ENCODE assay signal across 9 cellular contexts in the genomic region with DNA sequence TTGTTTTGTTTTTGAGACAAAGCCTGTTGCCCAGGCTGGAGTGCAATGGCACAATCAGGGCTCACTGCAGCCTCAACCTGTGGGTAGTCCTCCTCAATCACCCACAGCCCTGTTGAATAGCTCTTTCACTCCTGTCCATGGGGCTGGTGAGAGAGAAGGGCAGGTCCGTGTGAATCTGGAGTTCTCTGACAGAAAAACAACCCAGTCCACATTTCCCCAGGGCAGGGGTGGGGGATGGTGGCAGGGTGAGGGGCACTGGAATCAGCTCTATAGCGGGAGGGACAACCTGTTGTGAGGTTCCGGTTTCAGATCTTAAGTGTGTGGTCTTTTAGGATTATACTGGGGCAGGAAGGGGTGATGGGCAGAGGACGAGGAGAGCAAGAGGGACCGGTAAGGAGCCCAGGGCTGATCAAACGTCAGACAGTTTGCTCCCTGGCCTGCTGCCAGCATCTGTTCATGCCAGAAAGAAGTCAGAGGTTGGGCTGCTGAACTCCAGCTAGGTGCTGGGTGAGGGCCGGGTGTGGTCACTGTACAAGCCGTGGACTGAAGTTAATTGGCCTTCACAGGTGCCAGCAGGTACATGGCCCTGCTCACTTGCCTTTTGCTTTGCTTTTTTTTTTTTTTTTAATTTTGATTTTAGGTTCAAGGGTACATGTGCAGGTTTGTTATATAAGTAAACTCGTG. TPM values are rescaled to one million over a fixed set of nuclear protein-coding genes. Genes with fewer than 3 reads are reported as not detected.
DNase-seq lines count a peak whose midpoint lies in the region; ATAC-seq, FAIRE-seq and TF ChIP-seq lines count a peak whose summit lies in the region.
"Had no signal": no experiment of that assay in that cellular context is flagged by ENCODE, and none has a peak within 500 bp of the region (broad histone marks: within the 10 kb centered on the region; RNA-seq: fewer than 3 reads in every experiment).

No MANE protein-coding gene starts in this region.

- H3K9me3 ChIP-seq in H1 (ENCODE audit: insufficient read depth in 2 of 2, low read depth in 1 of 2, low read length in 1 of 2): no peaks in the 10 kb centered on the region
- no peaks in the 10 kb centered on the region for H3K9me3 ChIP-seq in small intestine (ENCODE audit: control insufficient read depth, low read depth)
- no peaks in the 10 kb centered on the region for H3K9me3 ChIP-seq in Karpas-422 (ENCODE audit: low read length)

- H3K27me3 Mint-ChIP-seq in natural killer cell treated with Interleukin-12 subunit alpha and Interleukin-12 subunit beta and Interleukin-15 and Interleukin-18, amount 100 ng/mL, for 72 hours: peaks cover 0 to 2% of the 10 kb centered on the region in 2 donors

- TF ChIP-seq EP300 in H1 (IDR thresholded peaks at IDR 0.05; ENCODE audit: borderline replicate concordance in 1 of 2, low read depth in 2 of 2, low read length in 2 of 2): no peak

- no peak overlapping the region for H2BK15ac ChIP-seq in H1 (ENCODE audit: low read length)

- POLR2A ChIA-PET in H1 (lab: Charles Lee; ENCODE audit: partially characterized antibody): no interaction called here

- H2BK5ac ChIP-seq in H1 (ENCODE audit: low read depth, low read length): no peak overlapping the region; the same call in 1 of the 2 replicates

- no peak overlapping the region for H4K5ac ChIP-seq in H1 (ENCODE audit: insufficient read length, low read depth, low read length)

- no peak overlapping the region for H4K91ac ChIP-seq in H1 (replicated peaks; ENCODE audit: insufficient read length, low read length)

- H2BK12ac ChIP-seq in H1 (ENCODE audit: low read depth, low read length): no peak overlapping the region

- H3K4me3 Mint-ChIP-seq in natural killer cell treated with Interleukin-12 subunit alpha and Interleukin-12 subunit beta and Interleukin-15 and Interleukin-18, amount 100 ng/mL, for 72 hours: no peak overlapping the region
- H3K4me3 Mint-ChIP-seq: activated CD4-positive, alpha-beta memory T cell treated with anti-CD3 and anti-CD28 coated beads for 36 hours had no signal

- no peak overlapping the region for H2AK5ac ChIP-seq in H1 (ENCODE audit: low read depth, low read length)

- no peak overlapping the region for H3K14ac ChIP-seq in H1 (ENCODE audit: insufficient read length)

- no peak overlapping the region for H2BK120ac ChIP-seq in H1 (replicated peaks; ENCODE audit: low read depth, low read length)

- no peaks in the 10 kb centered on the region for H3K9me3 Mint-ChIP-seq in natural killer cell treated with Interleukin-12 subunit alpha and Interleukin-12 subunit beta and Interleukin-15 and Interleukin-18, amount 100 ng/mL, for 72 hours
- H3K9me3 Mint-ChIP-seq: activated CD4-positive, alpha-beta memory T cell treated with anti-CD3 and anti-CD28 coated beads for 36 hours had no signal

- no peak overlapping the region for H2BK20ac ChIP-seq in H1 (ENCODE audit: low read length)

- H3K27ac ChIP-seq in H1 (ENCODE audit: low read depth, low read length) (no peak overlapping the region), small intestine (ENCODE audit: low read depth in 1 of 2, low read length in 1 of 2) (peak overlapping the region; percentile 56 to 82), Karpas-422 (ENCODE audit: low read length) (no peak overlapping the region)

- no peaks in the 10 kb centered on the region for H4K20me1 ChIP-seq in H1 (replicated peaks in 1 of 2; ENCODE audit: control insufficient read depth in 1 of 2, insufficient read depth in 2 of 2, low read length in 2 of 2)
- H4K20me1 ChIP-seq in Karpas-422 (ENCODE audit: insufficient read depth, low read depth, low read length): no peaks in the 10 kb centered on the region

- H3K36me3 ChIP-seq in H1 (ENCODE audit: control insufficient read depth in 2 of 4, insufficient read depth in 4 of 4, low read length in 3 of 4): no peaks in the 10 kb centered on the region
- H3K36me3 ChIP-seq in small intestine (ENCODE audit: control insufficient read depth in 2 of 2, insufficient read depth in 2 of 2, low read length in 2 of 2): no peaks in the 10 kb centered on the region
- H3K36me3 ChIP-seq in Karpas-422 (ENCODE audit: insufficient read depth, low read length): no peaks in the 10 kb centered on the region

- H3K79me2 ChIP-seq in H1 (ENCODE audit: control insufficient read depth in 1 of 2, insufficient read depth in 2 of 2, low read length in 2 of 2) (no peaks in the 10 kb centered on the region), Karpas-422 (ENCODE audit: low read length) (no peaks in the 10 kb centered on the region)

- H3K4me1 Mint-ChIP-seq in natural killer cell treated with Interleukin-12 subunit alpha and Interleukin-12 subunit beta and Interleukin-15 and Interleukin-18, amount 100 ng/mL, for 72 hours (ENCODE audit: low read depth in 2 of 2): no peaks in the 10 kb centered on the region

- peak; percentile 5 for DNase-seq in NCI-H1436 (lab: John Stamatoyannopoulos, UW)
- no peak for DNase-seq in NCI-H1436 treated with DMSO at 0.1 percent for 48 hours (lab: John Stamatoyannopoulos, UW)
- DNase-seq in NCI-H69 (lab: John Stamatoyannopoulos, UW): peak; percentile 96
- no peak for DNase-seq in H1 (ENCODE audit: low read depth in 1 of 2, low spot score in 2 of 2)
- peak; percentile 99 for DNase-seq in small intestine
- DNase-seq in Karpas-422: no peak
- DNase-seq in natural killer cell treated with Interleukin-12 subunit alpha and Interleukin-12 subunit beta and Interleukin-15 and Interleukin-18, amount 100 ng/mL, for 72 hours (ENCODE audit: low spot score): no peak
- DNase-seq: activated CD4-positive, alpha-beta memory T cell treated with anti-CD3 and anti-CD28 coated beads for 36 hours had no signal

- CTCF ChIA-PET in H1 (lab: Charles Lee; ENCODE audit: partially characterized antibody): interaction anchor here (0.6 to 18.4 kb wide), 4 partner anchors 28 to 132 kb away, joined by 3 to 322 read pairs (median 10); a partner anchor contains a TSS

- no peaks in the 10 kb centered on the region for H3K23me2 ChIP-seq in H1 (ENCODE audit: low read depth, low read length)

- no peak for TF ChIP-seq RAD21 in H1 (IDR thresholded peaks at IDR 0.05 in 1 of 2, conservative IDR thresholded peaks at IDR 0.05 in 1 of 2; ENCODE audit: low read depth in 2 of 2, low read length in 2 of 2)

- no peak overlapping the region for H3K27ac Mint-ChIP-seq in natural killer cell treated with Interleukin-12 subunit alpha and Interleukin-12 subunit beta and Interleukin-15 and Interleukin-18, amount 100 ng/mL, for 72 hours
- H3K27ac Mint-ChIP-seq: activated CD4-positive, alpha-beta memory T cell treated with anti-CD3 and anti-CD28 coated beads for 36 hours had no signal

- no peak overlapping the region for H3K56ac ChIP-seq in H1 (replicated peaks; ENCODE audit: insufficient read length, low read depth, low read length)

- H3K18ac ChIP-seq in H1 (ENCODE audit: extremely low read depth, low read length): peak overlapping the region; percentile 24; the same call in 1 of the 2 replicates

- H3K4me1 ChIP-seq in H1 (replicated peaks in 1 of 4; ENCODE audit: control insufficient read depth in 3 of 4, insufficient read depth in 4 of 4, low read length in 3 of 4): no peaks in the 10 kb centered on the region
- no peaks in the 10 kb centered on the region for H3K4me1 ChIP-seq in small intestine (ENCODE audit: control insufficient read depth in 2 of 2, insufficient read depth in 1 of 2, low read depth in 1 of 2, low read length in 1 of 2)
- no peaks in the 10 kb centered on the region for H3K4me1 ChIP-seq in Karpas-422 (ENCODE audit: low read length)

- H3K23ac ChIP-seq in H1 (ENCODE audit: insufficient read length): no peak overlapping the region

- FAIRE-seq in H1 (lab: Jason Lieb, UNC) (no peak), small intestine (lab: Jason Lieb, UNC) (no peak)

- H3K27me3 ChIP-seq in H1 (replicated peaks in 1 of 4; ENCODE audit: control insufficient read depth in 3 of 4, extremely low read depth in 1 of 4, insufficient read depth in 3 of 4, low read length in 3 of 4) (no peaks in the 10 kb centered on the region), small intestine (ENCODE audit: control insufficient read depth in 2 of 2, insufficient read depth in 2 of 2, low read length in 2 of 2) (no peaks in the 10 kb centered on the region), Karpas-422 (ENCODE audit: low read length) (no peaks in the 10 kb centered on the region)

- no peaks in the 10 kb centered on the region for H3K36me3 Mint-ChIP-seq in natural killer cell treated with Interleukin-12 subunit alpha and Interleukin-12 subunit beta and Interleukin-15 and Interleukin-18, amount 100 ng/mL, for 72 hours
- H3K36me3 Mint-ChIP-seq: activated CD4-positive, alpha-beta memory T cell treated with anti-CD3 and anti-CD28 coated beads for 36 hours had no signal

- H3K79me1 ChIP-seq in H1 (ENCODE audit: low read depth, low read length): no peaks in the 10 kb centered on the region

- TF ChIP-seq CTCF in H1 (IDR thresholded peaks at IDR 0.05; ENCODE audit: control extremely low read depth in 1 of 3, insufficient read depth in 1 of 3, low read depth in 1 of 3, low read length in 3 of 3): no peak

- no peak overlapping the region for H3K4me3 ChIP-seq in H1 (ENCODE audit: extremely low read depth in 1 of 4, insufficient read depth in 2 of 4, low read depth in 3 of 4, low read length in 4 of 4)
- no peak overlapping the region for H3K4me3 ChIP-seq in small intestine (ENCODE audit: low read depth in 1 of 2, low read length in 2 of 2)
- no peak overlapping the region for H3K4me3 ChIP-seq in Karpas-422 (ENCODE audit: low read length)

- H2AFZ ChIP-seq in H1 (ENCODE audit: low read length) (0 out of 2 replicates have a peak overlapping the region, but pooled peaks have one; percentile 49), Karpas-422 (ENCODE audit: low read length) (no peak overlapping the region)

- H3K9ac ChIP-seq in H1 (replicated peaks in 1 of 4; ENCODE audit: extremely low read depth in 1 of 4, low read depth in 3 of 4, low read length in 3 of 4): no peak overlapping the region
- H3K9ac ChIP-seq in Karpas-422 (ENCODE audit: low read length): no peak overlapping the region

- no peak for TF ChIP-seq POLR2A in H1 (IDR thresholded peaks at IDR 0.05; ENCODE audit: control extremely low read depth in 1 of 2, low read depth in 2 of 2, low read length in 2 of 2)

- no peaks in the 10 kb centered on the region for H3K9me2 ChIP-seq in Karpas-422 (replicated peaks; ENCODE audit: insufficient read depth, low read length)

- no peak overlapping the region for H3K4ac ChIP-seq in H1 (replicated peaks; ENCODE audit: insufficient read length, low read depth, low read length)

- H3K4me2 ChIP-seq in H1 (ENCODE audit: insufficient read depth in 1 of 2, low read depth in 2 of 2, low read length in 2 of 2) (no peak overlapping the region), Karpas-422 (ENCODE audit: low read depth, low read length, poor library complexity, severe bottlenecking) (no peak overlapping the region)

- H4K8ac ChIP-seq in H1 (ENCODE audit: extremely low read depth, insufficient read depth, low read length): peak overlapping the region; percentile 20; the same call in 1 of the 2 replicates

- no peak for ATAC-seq in natural killer cell treated with Interleukin-12 subunit alpha and Interleukin-12 subunit beta and Interleukin-15 and Interleukin-18, amount 100 ng/mL, for 72 hours
- no peak for ATAC-seq in GM18517 (IDR thresholded peaks at IDR 0.05; ENCODE audit: unreplicated experiment)

- 64% methylated on average over 9 of the region's 9 CpGs; no CpG with 5 or more reads in 1 of the 2 experiments for whole genome bisulfite sequencing in H1 (ENCODE audit: extremely low coverage in 1 of 2, insufficient coverage in 1 of 2, insufficient read length in 1 of 2, insufficient replicate concordance in 2 of 2, low coverage in 1 of 2, low lambda C conversion rate in 2 of 2, missing lambda C conversion rate in 1 of 2), 2 experiments
- WGBS in small intestine, 3 donors: 12 to 31% (median 18%) methylated on average over 9 of the region's 9 CpGs

RNA-seq across cellular contexts. Expression of a gene that starts 33.2 kb away (rescaled TPM):
- 94.6 and 99.6 TPM in 2 replicates for total RNA-seq in H1 (2021; fragmentation: NEBNext Ultra II Directional; extraction: Animal tissue kit (Norgen Biotek cat#: 25700))
- polyA plus RNA-seq in H1 (2011; rRNA removed): 35.1 and 46.2 TPM in 2 replicates
- polyA plus RNA-seq in H1 (2011; cell fraction: cytosol; rRNA removed): 55.2 TPM
- 47.1 TPM for polyA plus RNA-seq in H1 (2011; cell fraction: nucleus; rRNA removed)
- 79.4 to 96.7 TPM (median 81.8 TPM) in 4 replicates for polyA plus RNA-seq in H1 (2012, experiment 1 of 2)
- polyA plus RNA-seq in H1 (2012, experiment 2 of 2): 21.0 TPM
- 70.8 TPM for polyA plus RNA-seq in H1 (2013, experiment 1 of 2)
- 72.2 TPM for polyA plus RNA-seq in H1 (2013, experiment 2 of 2)
- 81.2 and 83.4 TPM in 2 replicates for polyA minus RNA-seq in H1 (2011; rRNA and poly(A)+ RNA removed)
- polyA minus RNA-seq in H1 (2011; cell fraction: cytosol; rRNA and poly(A)+ RNA removed): 63.6 TPM
- 47.2 TPM for polyA minus RNA-seq in H1 (2011; cell fraction: nucleus; rRNA and poly(A)+ RNA removed)
- polyA plus RNA-seq in small intestine: 10 to 100 TPM; 57.7 to 77.2 (median 63.0) TPM
- 68.8 and 89.3 TPM in 2 replicates for total RNA-seq in Karpas-422 (2014; rRNA removed; shearing (Covaris generic); ENCODE audit: low replicate concordance)
- total RNA-seq in natural killer cell treated with Interleukin-12 subunit alpha and Interleukin-12 subunit beta and Interleukin-15 and Interleukin-18, amount 100 ng/mL, for 72 hours: 10 to 100 TPM; 46.5 to 97.9 TPM

Comparison
In these comparisons a context has a peak if more than half of its experiments do, and no peak if none do; other contexts are left out.
1. DNase-seq: peak in NCI-H1436 (single experiment), NCI-H69 (single experiment) and small intestine (single experiment); none in NCI-H1436 treated with DMSO at 0.1 percent for 48 hours (single experiment), H1 (0 of 2), Karpas-422 (single experiment) and natural killer cell treated with Interleukin-12 subunit alpha and Interleukin-12 subunit beta and Interleukin-15 and Interleukin-18, amount 100 ng/mL, for 72 hours (single experiment).
2. H3K27ac ChIP-seq: peak in small intestine (2 of 2); none in H1 (single experiment) and Karpas-422 (single experiment).